1 cellular context compared by ENCODE assay signal in genomic region chr3:13419356-13420050, GRCh38.
TF ChIP-seq lines count a peak whose summit lies in the region.

No MANE protein-coding gene starts in this region.

TF ChIP-seq in K562, 482 proteins besides CTCF, POLR2A, EP300 and RAD21 (continued from another document and continues in another):
- TF ChIP-seq RREB1 (CRISPR knock-in tag; IDR thresholded peaks at IDR 0.05) (peak; percentile 21; the same call in 1 of the 2 replicates), JUNB (CRISPR knock-in tag; conservative IDR thresholded peaks at IDR 0.05) (no peak), ZNF589 (CRISPR knock-in tag; IDR thresholded peaks at IDR 0.05; ENCODE audit: low read depth) (no peak), HDGF (IDR thresholded peaks at IDR 0.05) (no peak), ZNF239 (CRISPR knock-in tag; IDR thresholded peaks at IDR 0.05) (no peak), MIER1 (IDR thresholded peaks at IDR 0.05; ENCODE audit: low read depth) (no peak), HNRNPL (IDR thresholded peaks at IDR 0.05; ENCODE audit: low read depth, low read length) (no peak), POLR2G (IDR thresholded peaks at IDR 0.05; ENCODE audit: low read depth, low read length) (peak; percentile 70; the same call in 1 of the 2 replicates), MAFK (IDR thresholded peaks at IDR 0.05; ENCODE audit: low read length) (no peak), FOSL1 (tag; conservative IDR thresholded peaks at IDR 0.05) (no peak; the same call in 1 of the 2 replicates), ZBTB8A (IDR thresholded peaks at IDR 0.05; ENCODE audit: partially characterized antibody) (no peak), CBFA2T3 (IDR thresholded peaks at IDR 0.05) (no peak), TAF1 (IDR thresholded peaks at IDR 0.05; ENCODE audit: control insufficient read depth, extremely low read depth, insufficient read depth, low read length, severe bottlenecking) (no peak), YBX1 (IDR thresholded peaks at IDR 0.05) (no peak), NFIC (IDR thresholded peaks at IDR 0.05) (no peak; the same call in 1 of the 2 replicates), HLTF (IDR thresholded peaks at IDR 0.05) (no peak), EWSR1 (IDR thresholded peaks at IDR 0.05; ENCODE audit: borderline replicate concordance, low read depth, partially characterized antibody) (no peak), CREBBP (IDR thresholded peaks at IDR 0.05; ENCODE audit: low read depth, low read length) (no peak), RBM14 (IDR thresholded peaks at IDR 0.05; ENCODE audit: borderline replicate concordance, insufficient read depth, low read depth, low read length) (no peak), CBX2 (IDR thresholded peaks at IDR 0.05; ENCODE audit: insufficient read depth, low read length, poor library complexity, severe bottlenecking) (no peak), RBM25 (IDR thresholded peaks at IDR 0.05; ENCODE audit: low read depth, low read length, severe bottlenecking) (no peak), SMARCA4 (IDR thresholded peaks at IDR 0.05) (no peak), ZMIZ1 (IDR thresholded peaks at IDR 0.05; ENCODE audit: low read depth in 2 of 2, low read length in 2 of 2) (no peak), EZH2 (IDR thresholded peaks at IDR 0.05; ENCODE audit: borderline replicate concordance, low read depth, low read length) (no peak), SETDB1 (IDR thresholded peaks at IDR 0.05; ENCODE audit: low read length) (no peak), RBFOX2 (IDR thresholded peaks at IDR 0.05; ENCODE audit: low read depth, low read length) (peak; percentile 85), NBN (IDR thresholded peaks at IDR 0.05; ENCODE audit: low read depth) (no peak), SMARCB1 (IDR thresholded peaks at IDR 0.05; ENCODE audit: insufficient read length, low read depth) (no peak), ZNF3 (CRISPR knock-in tag; IDR thresholded peaks at IDR 0.05) (no peak), SMARCC2 (IDR thresholded peaks at IDR 0.05; ENCODE audit: low read depth) (no peak), ETV6 (IDR thresholded peaks at IDR 0.05; ENCODE audit: borderline replicate concordance in 1 of 2, low read depth in 2 of 2, low read length in 1 of 2) (no peak), ETV6 (CRISPR knock-in tag; IDR thresholded peaks at IDR 0.05; ENCODE audit: borderline replicate concordance) (no peak), ZNF583 (CRISPR knock-in tag; IDR thresholded peaks at IDR 0.05) (0 out of 2 replicates have a peak, but pooled peaks have one; percentile 5), THAP7 (CRISPR knock-in tag; IDR thresholded peaks at IDR 0.05) (no peak), RFX7 (CRISPR knock-in tag; IDR thresholded peaks at IDR 0.05) (no peak), CHD1 (IDR thresholded peaks at IDR 0.05; ENCODE audit: low read length) (peak; percentile 88), FOXK1 (CRISPR knock-in tag; IDR thresholded peaks at IDR 0.05; ENCODE audit: borderline replicate concordance) (no peak; the same call in 1 of the 2 replicates), PHB2 (IDR thresholded peaks at IDR 0.05; ENCODE audit: low read depth) (no peak), ZNF76 (CRISPR knock-in tag; IDR thresholded peaks at IDR 0.05; ENCODE audit: borderline replicate concordance) (no peak), ZNF717 (CRISPR knock-in tag; IDR thresholded peaks at IDR 0.05) (no peak), ZNF57 (CRISPR knock-in tag; IDR thresholded peaks at IDR 0.05) (no peak), ZNF449 (CRISPR knock-in tag; IDR thresholded peaks at IDR 0.05) (no peak), ZNF764 (CRISPR knock-in tag; IDR thresholded peaks at IDR 0.05; ENCODE audit: low read depth) (0 out of 2 replicates have a peak, but pooled peaks have one; percentile 30), SNIP1 (IDR thresholded peaks at IDR 0.05; ENCODE audit: low read depth) (no peak), ZFX (CRISPR knock-in tag; IDR thresholded peaks at IDR 0.05) (peak; percentile 87), ATF3 (IDR thresholded peaks at IDR 0.05) (no peak), ATF3 (CRISPR knock-in tag; conservative IDR thresholded peaks at IDR 0.05) (peak; percentile 33; the same call in 1 of the 2 replicates), ZNF274 (IDR thresholded peaks at IDR 0.05; ENCODE audit: borderline replicate concordance, low read depth, low read length) (no peak), RBM22 (IDR thresholded peaks at IDR 0.05; ENCODE audit: low read depth, low read length, poor library complexity, severe bottlenecking) (peak; percentile 76), ARID4B (CRISPR knock-in tag; IDR thresholded peaks at IDR 0.05) (no peak; the same call in 1 of the 2 replicates), HDAC8 (tag; IDR thresholded peaks at IDR 0.05) (no peak)
